Comparison of ENCODE assay signal across 12 cellular contexts in the genomic region with DNA sequence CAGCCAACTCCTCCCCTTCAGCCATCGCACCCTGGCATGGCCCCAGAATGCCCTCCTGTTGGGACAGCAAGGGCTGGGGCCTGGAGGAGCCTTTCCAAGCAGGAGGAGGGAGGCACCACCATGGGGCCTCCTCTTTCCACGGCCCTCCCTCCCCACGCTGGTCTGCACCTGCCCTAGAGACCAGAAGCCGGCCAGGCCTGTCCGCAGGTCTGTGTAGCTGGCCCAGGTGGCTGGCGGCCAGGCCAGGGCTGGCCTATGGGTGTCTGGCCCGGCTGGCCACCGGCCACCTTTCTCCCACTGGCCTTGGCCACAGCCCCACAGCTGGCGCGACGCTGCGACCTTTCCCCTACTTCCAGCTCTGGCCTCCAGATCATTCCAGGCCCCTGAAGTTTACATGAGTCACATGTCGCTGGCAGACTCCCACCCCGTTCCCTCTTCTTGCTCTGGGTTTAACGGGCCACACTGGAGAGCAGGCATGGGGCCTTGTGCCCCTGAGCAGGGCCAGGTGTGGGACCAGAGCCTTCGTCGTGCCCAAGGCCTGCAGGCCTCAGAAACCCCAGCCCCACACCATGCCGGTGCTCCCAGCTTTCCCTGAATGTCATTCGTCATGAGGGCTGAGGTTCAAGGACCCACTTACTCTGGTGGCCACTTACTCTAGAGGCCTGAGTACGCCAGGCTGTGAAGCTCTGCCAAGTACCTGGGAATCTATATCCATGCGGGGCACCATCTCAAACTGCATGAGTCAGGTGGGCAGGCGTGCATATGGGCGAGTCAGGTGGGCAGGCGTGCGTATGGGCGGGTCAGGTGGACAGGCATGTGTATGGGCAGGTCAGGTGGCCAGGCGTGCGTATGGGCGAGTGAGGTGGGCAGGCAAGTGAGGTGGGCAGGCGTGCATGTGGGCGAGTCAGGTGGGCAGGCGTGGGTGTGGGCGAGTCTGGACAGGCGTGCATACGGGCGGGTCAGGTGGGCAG. TPM values are rescaled to one million over a fixed set of nuclear protein-coding genes. Genes with fewer than 3 reads are reported as not detected.
DNase-seq lines count a peak whose midpoint lies in the region; ATAC-seq and TF ChIP-seq lines count a peak whose summit lies in the region.
"Had no signal": no experiment of that assay in that cellular context is flagged by ENCODE, and none has a peak within 500 bp of the region (broad histone marks: within the 10 kb centered on the region; RNA-seq: fewer than 3 reads in every experiment).

No MANE protein-coding gene starts in this region.

- H3K36me3 ChIP-seq in adipocyte (ENCODE audit: control insufficient read depth, insufficient read depth, low read length, severe bottlenecking) (no peaks in the 10 kb centered on the region), gastrocnemius medialis (no peaks in the 10 kb centered on the region)
- H3K36me3 ChIP-seq: SJCRH30 had no signal

- in situ Hi-C loops in gastrocnemius medialis (cut with MboI; ENCODE audit: low sequenced_read_pairs in 4 of 4), result no loop called here

- no peak for DNase-seq in adipocyte (ENCODE audit: low read depth)
- peak; percentile 92 to 95 (median 95) for DNase-seq in right cardiac atrium
- peak; percentile 26 to 79 for DNase-seq in gastrocnemius medialis
- no peak for DNase-seq in NCI-H2081 (lab: John Stamatoyannopoulos, UW)
- DNase-seq: activated CD4-positive, alpha-beta memory T cell treated with anti-CD3 and anti-CD28 coated beads, Interleukin-2, amount 10 ng/mL, durations not matched to agents 7 days and 5 days; CD8-positive, alpha-beta memory T cell; NCI-H1694; SJCRH30 had no signal

- intact Hi-C loops in right cardiac atrium (cut with DNase I), result no loop called here
- intact Hi-C loops in gastrocnemius medialis (cut with DNase I; ENCODE audit: low total_unique reads), result loop anchor here (1.0 kb wide), 1 partner anchor 26 kb away; no protein-coding TSS in a partner anchor

- H3K9me3 ChIP-seq in adipocyte (ENCODE audit: control insufficient read depth, low read length) (no peaks in the 10 kb centered on the region), right cardiac atrium (ENCODE audit: control insufficient read depth, low read length) (no peaks in the 10 kb centered on the region), gastrocnemius medialis (no peaks in the 10 kb centered on the region)
- H3K9me3 ChIP-seq: SJCRH30 had no signal

- peaks cover 41% of the 10 kb centered on the region for H3K4me1 ChIP-seq in adipocyte (ENCODE audit: control insufficient read depth, insufficient read depth, low read length)
- H3K4me1 ChIP-seq in right cardiac atrium (ENCODE audit: control insufficient read depth, insufficient read depth, low read length), result peaks cover 9% of the 10 kb centered on the region
- H3K4me1 ChIP-seq in gastrocnemius medialis, result peaks cover 27 to 38% of the 10 kb centered on the region in 2 donors

- H3K27me3 ChIP-seq in adipocyte (replicated peaks; ENCODE audit: control insufficient read depth, insufficient read depth, low read length), result no peaks in the 10 kb centered on the region
- H3K27me3 ChIP-seq in right cardiac atrium (ENCODE audit: control insufficient read depth, insufficient read depth), result no peaks in the 10 kb centered on the region
- H3K27me3 ChIP-seq in gastrocnemius medialis, result no peaks in the 10 kb centered on the region

- WGBS in right cardiac atrium, result 68% methylated on average over 36 of the region's 36 CpGs

- H3K9ac ChIP-seq in adipocyte (ENCODE audit: low read length), result peak overlapping the region; percentile 64

- H3K4me3 ChIP-seq in adipocyte (ENCODE audit: low read length), result no peak overlapping the region
- no peak overlapping the region for H3K4me3 ChIP-seq in right cardiac atrium (ENCODE audit: low read length)
- no peak overlapping the region for H3K4me3 ChIP-seq in gastrocnemius medialis
- H3K4me3 ChIP-seq: SJCRH30 had no signal

- no peak for TF ChIP-seq POLR2A in gastrocnemius medialis (IDR thresholded peaks at IDR 0.05)

- peak; percentile 79 to 81 for ATAC-seq in right cardiac atrium
- ATAC-seq in gastrocnemius medialis, result peak; percentile 51 to 80
- no peak for ATAC-seq in GM19351 (IDR thresholded peaks at IDR 0.05; ENCODE audit: unreplicated experiment)
- no peak for ATAC-seq in GM19452 (IDR thresholded peaks at IDR 0.05; ENCODE audit: unreplicated experiment)
- no peak for ATAC-seq in GM21619 (IDR thresholded peaks at IDR 0.05; ENCODE audit: unreplicated experiment)

- TF ChIP-seq CTCF in C4-2B (conservative IDR thresholded peaks at IDR 0.05) (no peak), gastrocnemius medialis (IDR thresholded peaks at IDR 0.05 in 4 of 5, conservative IDR thresholded peaks at IDR 0.05 in 1 of 5) (no peak)

- H3K27ac ChIP-seq in C4-2B (peak overlapping the region; percentile 41), right cardiac atrium (ENCODE audit: low read length) (no peak overlapping the region), gastrocnemius medialis (peak overlapping the region; percentile 57 to 74 (median 60))
- H3K27ac ChIP-seq: SJCRH30 had no signal

RNA-seq across cellular contexts. Expression of gene KLF11, which starts 33.3 kb away (rescaled TPM):
- 10 to 100 TPM; 24.0 to 42.4 (median 26.2) TPM for total RNA-seq in right cardiac atrium
- polyA plus RNA-seq in right cardiac atrium, result 9.8 TPM
- 10 to 100 TPM in 3 of 4 donors, 1 to 10 TPM in 1; 7.6 to 18.3 (median 12.9) TPM for total RNA-seq in gastrocnemius medialis

RNA-seq across cellular contexts. Expression of gene GRHL1, which starts 58.6 kb away (rescaled TPM):
- 1 to 10 TPM; 2.5 to 5.7 (median 2.7) TPM for total RNA-seq in right cardiac atrium
- polyA plus RNA-seq in right cardiac atrium, result 0.81 TPM
- 1 to 10 TPM in 1 of 4 donors, under 1 TPM in 3; 0.29 to 1.0 (median 0.75) TPM for total RNA-seq in gastrocnemius medialis

Comparison
In these comparisons a context has a peak if more than half of its experiments do, and no peak if none do; other contexts are left out.
1. DNase-seq: peak in right cardiac atrium (3 of 3) and gastrocnemius medialis (2 of 2); none in adipocyte (single experiment) and NCI-H2081 (0 of 2).
2. ATAC-seq: peak in right cardiac atrium (2 of 2) and gastrocnemius medialis (2 of 2); none in GM19351 (single experiment), GM19452 (single experiment) and GM21619 (single experiment).